In the genomic region with DNA sequence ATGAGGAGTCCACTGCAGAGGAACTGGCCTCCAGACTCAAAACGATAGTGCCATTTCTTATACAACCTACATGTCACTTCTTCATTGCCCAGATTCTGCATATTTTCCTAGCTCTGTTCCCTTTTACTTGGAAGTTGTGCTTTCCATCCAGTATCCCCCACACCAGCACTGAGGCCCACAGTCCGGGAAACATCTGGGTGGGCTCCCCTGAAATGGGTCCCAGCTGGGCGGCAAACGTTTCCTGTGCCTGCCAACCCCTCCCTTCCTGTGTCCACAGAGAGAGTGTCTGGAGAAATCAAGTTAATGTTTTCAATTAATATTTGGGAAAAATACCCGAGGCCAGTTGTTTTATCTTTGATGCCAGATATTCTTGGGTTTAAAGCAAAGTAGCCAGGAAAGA, we compare ENCODE assay signal across 12 cellular contexts.
DNase-seq lines count a peak whose midpoint lies in the region; ATAC-seq and TF ChIP-seq lines count a peak whose summit lies in the region.
"Had no signal": no experiment of that assay in that cellular context is flagged by ENCODE, and none has a peak within 500 bp of the region (broad histone marks: within the 10 kb centered on the region; RNA-seq: fewer than 3 reads in every experiment).

No MANE protein-coding gene starts in this region.

- peak overlapping the region; percentile 59 for H3K27ac Mint-ChIP-seq in dendritic cell treated with granulocyte-macrophage colony-stimulating factor and Interleukin-4, amounts not matched to agents 40 ng/mL and 50 ng/mL, for 4 days
- peak overlapping the region; percentile 88 for H3K27ac Mint-ChIP-seq in neural progenitor cell
- H3K27ac Mint-ChIP-seq: B cell; CD4-positive, CD25-positive, alpha-beta regulatory T cell had no signal

- no peaks in the 10 kb centered on the region for H3K36me3 Mint-ChIP-seq in dendritic cell treated with granulocyte-macrophage colony-stimulating factor and Interleukin-4, amounts not matched to agents 40 ng/mL and 50 ng/mL, for 4 days (ENCODE audit: low read depth)
- H3K36me3 Mint-ChIP-seq in neural progenitor cell, result peaks cover 6% of the 10 kb centered on the region
- H3K36me3 Mint-ChIP-seq: CD4-positive, CD25-positive, alpha-beta regulatory T cell had no signal

- H2AFZ ChIP-seq in neural progenitor cell (replicated peaks), result no peak overlapping the region
- H2AFZ ChIP-seq: GM23248 had no signal

- no peaks in the 10 kb centered on the region for H3K4me1 ChIP-seq in neural progenitor cell

- no peaks in the 10 kb centered on the region for H3K27me3 ChIP-seq in neural progenitor cell

- ATAC-seq in HG02970 (IDR thresholded peaks at IDR 0.05; ENCODE audit: low FRiP score, unreplicated experiment) (no peak), HG02759 (IDR thresholded peaks at IDR 0.05; ENCODE audit: unreplicated experiment) (no peak)

- no peak overlapping the region for H3K4me2 ChIP-seq in neural progenitor cell

- no peaks in the 10 kb centered on the region for H3K36me3 ChIP-seq in neural progenitor cell

- intact Hi-C loops in dendritic cell treated with granulocyte-macrophage colony-stimulating factor and Interleukin-4, amounts not matched to agents 40 ng/mL and 50 ng/mL, for 4 days (cut with micrococcal nuclease), result no loop called here

- H3K4me1 Mint-ChIP-seq in dendritic cell treated with granulocyte-macrophage colony-stimulating factor and Interleukin-4, amounts not matched to agents 40 ng/mL and 50 ng/mL, for 4 days (ENCODE audit: low read depth), result peaks cover 54% of the 10 kb centered on the region
- peaks cover 32% of the 10 kb centered on the region for H3K4me1 Mint-ChIP-seq in neural progenitor cell
- H3K4me1 Mint-ChIP-seq: B cell had no signal

- no peak overlapping the region for H3K9ac ChIP-seq in neural progenitor cell
- H3K9ac ChIP-seq: GM23248 had no signal

- H3K27ac ChIP-seq in neural progenitor cell, result no peak overlapping the region
- H3K27ac ChIP-seq: GM23248 had no signal

- no peak overlapping the region for H3K4me3 ChIP-seq in neural progenitor cell
- H3K4me3 ChIP-seq: GM23248 had no signal

- no peaks in the 10 kb centered on the region for H3F3A ChIP-seq in neural progenitor cell (ENCODE audit: low read depth)

- no peak overlapping the region for H3K4me3 Mint-ChIP-seq in dendritic cell treated with granulocyte-macrophage colony-stimulating factor and Interleukin-4, amounts not matched to agents 40 ng/mL and 50 ng/mL, for 4 days
- H3K4me3 Mint-ChIP-seq in neural progenitor cell, result no peak overlapping the region
- H3K4me3 Mint-ChIP-seq: B cell; CD4-positive, CD25-positive, alpha-beta regulatory T cell had no signal

- H3K9me3 ChIP-seq in neural progenitor cell (ENCODE audit: low read depth), result no peaks in the 10 kb centered on the region

- TF ChIP-seq CTCF in neural progenitor cell (IDR thresholded peaks at IDR 0.05), result no peak

- no peaks in the 10 kb centered on the region for H3K27me3 Mint-ChIP-seq in dendritic cell treated with granulocyte-macrophage colony-stimulating factor and Interleukin-4, amounts not matched to agents 40 ng/mL and 50 ng/mL, for 4 days
- peaks cover 6% of the 10 kb centered on the region for H3K27me3 Mint-ChIP-seq in neural progenitor cell (ENCODE audit: insufficient read depth, low read depth)
- H3K27me3 Mint-ChIP-seq: CD4-positive, CD25-positive, alpha-beta regulatory T cell had no signal

- no peaks in the 10 kb centered on the region for H4K20me1 ChIP-seq in neural progenitor cell (ENCODE audit: low read depth)

- H3K79me2 ChIP-seq in neural progenitor cell (ENCODE audit: low read depth), result no peaks in the 10 kb centered on the region

- DNase-seq in CD1c-positive myeloid dendritic cell (ENCODE audit: extremely low spot score), result peak; percentile 59
- no peak for DNase-seq in neural progenitor cell (ENCODE audit: low spot score)
- DNase-seq in stimulated activated CD4-positive, alpha-beta T cell treated with anti-CD3 and anti-CD28 coated beads, Interleukin-15, amount 100 ng/mL, for 24 hours, result no peak
- DNase-seq in LoVo (ENCODE audit: low spot score), result no peak
- DNase-seq: Calu3; CD4-positive, CD25-positive, alpha-beta regulatory T cell; DMS 273 treated with DMSO at 0.1 percent for 48 hours; GM23248 had no signal

- no peaks in the 10 kb centered on the region for H3K9me3 Mint-ChIP-seq in dendritic cell treated with granulocyte-macrophage colony-stimulating factor and Interleukin-4, amounts not matched to agents 40 ng/mL and 50 ng/mL, for 4 days
- peaks cover 15% of the 10 kb centered on the region for H3K9me3 Mint-ChIP-seq in neural progenitor cell
- H3K9me3 Mint-ChIP-seq: CD4-positive, CD25-positive, alpha-beta regulatory T cell had no signal
